23 cellular contexts compared by ENCODE assay signal in genomic region chrX:136865270-136866168, GRCh38. TPM values are rescaled to one million over a fixed set of nuclear protein-coding genes. Genes with fewer than 3 reads are reported as not detected.
DNase-seq lines count a peak whose midpoint lies in the region; ATAC-seq and TF ChIP-seq lines count a peak whose summit lies in the region.
"Had no signal": no experiment of that assay in that cellular context is flagged by ENCODE, and none has a peak within 500 bp of the region (broad histone marks: within the 10 kb centered on the region; RNA-seq: fewer than 3 reads in every experiment).

No MANE protein-coding gene starts in this region.

- H3K27me3 ChIP-seq in foreskin keratinocyte = no peaks in the 10 kb centered on the region
- H3K27me3 ChIP-seq: cardiac muscle cell, esophagus muscularis mucosa, hepatocyte, MG63 had no signal

- no peak for ATAC-seq in WTC11
- ATAC-seq in stimulated activated naive CD8-positive, alpha-beta T cell treated with anti-CD3 and anti-CD28 coated beads, Interleukin-15, Interleukin-2, amounts not matched to agents 100 U/mL and 50 U/mL, for 24 hours = peak; percentile 24
- ATAC-seq in foreskin keratinocyte = no peak
- no peak for ATAC-seq in GM21529 (IDR thresholded peaks at IDR 0.05; ENCODE audit: unreplicated experiment)
- ATAC-seq: psoas muscle had no signal

- intact Hi-C loops in activated naive CD4-positive, alpha-beta T cell treated with anti-CD3 and anti-CD28 coated beads for 36 hours (cut with micrococcal nuclease) = loop anchor here (2.0 to 5.0 kb wide), 3 partner anchors 47 to 153 kb away; partner anchors contain the start of gene ARHGEF6

- no peaks in the 10 kb centered on the region for H3K4me1 ChIP-seq in foreskin keratinocyte
- H3K4me1 ChIP-seq: psoas muscle had no signal

- peaks cover 56% of the 10 kb centered on the region for H3K36me3 Mint-ChIP-seq in activated naive CD4-positive, alpha-beta T cell treated with anti-CD3 and anti-CD28 coated beads for 36 hours (ENCODE audit: low read depth)
- H3K36me3 Mint-ChIP-seq in WTC11 = peaks cover 63% of the 10 kb centered on the region
- peaks cover 54% of the 10 kb centered on the region for H3K36me3 Mint-ChIP-seq in activated naive CD8-positive, alpha-beta T cell treated with anti-CD3 and anti-CD28 coated beads for 36 hours

- CTCF ChIA-PET in activated naive CD4-positive, alpha-beta T cell treated with anti-CD3 and anti-CD28 coated beads for 36 hours (lab: Charles Lee) = no interaction called here
- CTCF ChIA-PET in WTC11 (lab: Charles Lee) = no interaction called here

- no peak overlapping the region for H3K4me3 Mint-ChIP-seq in activated naive CD4-positive, alpha-beta T cell treated with anti-CD3 and anti-CD28 coated beads for 36 hours
- no peak overlapping the region for H3K4me3 Mint-ChIP-seq in WTC11
- H3K4me3 Mint-ChIP-seq in activated naive CD8-positive, alpha-beta T cell treated with anti-CD3 and anti-CD28 coated beads for 36 hours = no peak overlapping the region
- H3K4me3 Mint-ChIP-seq: endodermal cell, memory B cell had no signal

- H3K27me3 Mint-ChIP-seq in activated naive CD4-positive, alpha-beta T cell treated with anti-CD3 and anti-CD28 coated beads for 36 hours (ENCODE audit: low read depth) = no peaks in the 10 kb centered on the region
- no peaks in the 10 kb centered on the region for H3K27me3 Mint-ChIP-seq in WTC11 (ENCODE audit: low read depth)
- no peaks in the 10 kb centered on the region for H3K27me3 Mint-ChIP-seq in activated naive CD8-positive, alpha-beta T cell treated with anti-CD3 and anti-CD28 coated beads for 36 hours
- H3K27me3 Mint-ChIP-seq: memory B cell had no signal

- peaks cover 56% of the 10 kb centered on the region for H3K4me1 Mint-ChIP-seq in activated naive CD4-positive, alpha-beta T cell treated with anti-CD3 and anti-CD28 coated beads for 36 hours (ENCODE audit: low read depth)
- H3K4me1 Mint-ChIP-seq in WTC11 = peaks cover 10% of the 10 kb centered on the region
- peaks cover 28% of the 10 kb centered on the region for H3K4me1 Mint-ChIP-seq in activated naive CD8-positive, alpha-beta T cell treated with anti-CD3 and anti-CD28 coated beads for 36 hours
- H3K4me1 Mint-ChIP-seq: endodermal cell had no signal

- peak overlapping the region; percentile 87 for H3K27ac Mint-ChIP-seq in activated naive CD4-positive, alpha-beta T cell treated with anti-CD3 and anti-CD28 coated beads for 36 hours
- H3K27ac Mint-ChIP-seq in WTC11 = no peak overlapping the region
- H3K27ac Mint-ChIP-seq in activated naive CD8-positive, alpha-beta T cell treated with anti-CD3 and anti-CD28 coated beads for 36 hours = peak overlapping the region; percentile 58
- H3K27ac Mint-ChIP-seq: endodermal cell, memory B cell had no signal

- no peak overlapping the region for H3K27ac ChIP-seq in foreskin keratinocyte
- H3K27ac ChIP-seq: C4-2B, cardiac muscle cell, hepatocyte, psoas muscle had no signal

- peak; percentile 27 for DNase-seq in activated naive CD4-positive, alpha-beta T cell treated with anti-CD3 and anti-CD28 coated beads for 36 hours
- no peak for DNase-seq in activated naive CD4-positive, alpha-beta T cell (lab: John Stamatoyannopoulos, UW)
- no peak for DNase-seq in WTC11 (ENCODE audit: low spot score)
- DNase-seq in activated naive CD8-positive, alpha-beta T cell treated with anti-CD3 and anti-CD28 coated beads for 36 hours = no peak
- no peak for DNase-seq in stimulated activated naive CD8-positive, alpha-beta T cell treated with anti-CD3 and anti-CD28 coated beads, Interleukin-15, Interleukin-2, amounts not matched to agents 100 U/mL and 50 U/mL, for 24 hours
- DNase-seq in foreskin keratinocyte = no peak
- DNase-seq: activated gamma-delta T cell, aorta, Calu3, cortex of kidney, endodermal cell, MG63, NCI-H2029 treated with DMSO at 0.1 percent for 48 hours, NCI-H774, psoas muscle, SK-N-SH, T-helper 2 cell had no signal

- no peak for TF ChIP-seq CTCF in WTC11 (IDR thresholded peaks at IDR 0.05)
- TF ChIP-seq CTCF in foreskin keratinocyte (conservative IDR thresholded peaks at IDR 0.05) = no peak

- POLR2A ChIA-PET in WTC11 (lab: Charles Lee) = interaction anchor here (0.7 to 1.8 kb wide), 3 partner anchors 15 to 399 kb away, joined by 6 to 9 read pairs (median 6); partner anchors contain the start of gene RBMX

- H3K9me3 Mint-ChIP-seq in activated naive CD4-positive, alpha-beta T cell treated with anti-CD3 and anti-CD28 coated beads for 36 hours = no peaks in the 10 kb centered on the region
- H3K9me3 Mint-ChIP-seq in WTC11 = no peaks in the 10 kb centered on the region
- no peaks in the 10 kb centered on the region for H3K9me3 Mint-ChIP-seq in activated naive CD8-positive, alpha-beta T cell treated with anti-CD3 and anti-CD28 coated beads for 36 hours
- H3K9me3 Mint-ChIP-seq: memory B cell had no signal

TF ChIP-seq in WTC11, 78 proteins besides CTCF, POLR2A, EP300 and RAD21:
- TF ChIP-seq HMGA2 (CRISPR knock-in tag; IDR thresholded peaks at IDR 0.05) (no peak), ZNF671 (CRISPR knock-in tag; IDR thresholded peaks at IDR 0.05) (peak; percentile 50; the same call in 1 of the 2 replicates), AR (CRISPR knock-in tag; IDR thresholded peaks at IDR 0.05) (0 out of 2 replicates have a peak, but pooled peaks have one; percentile 11)

RNA-seq across cellular contexts. Expression of gene RBMX, which starts 15.0 kb away (rescaled TPM):
- total RNA-seq in activated naive CD4-positive, alpha-beta T cell treated with anti-CD3 and anti-CD28 coated beads for 36 hours = 100 to 1,000 TPM; 278 to 280 TPM
- total RNA-seq in WTC11 (2021) (373 to 398 TPM (median 379 TPM) in 3 replicates), foreskin keratinocyte (227 and 257 TPM in 2 replicates)
- total RNA-seq in activated naive CD8-positive, alpha-beta T cell treated with anti-CD3 and anti-CD28 coated beads for 36 hours = 100 to 1,000 TPM; 382 to 393 TPM
- 123 and 153 TPM in 2 replicates for polyA plus RNA-seq in foreskin keratinocyte
